ENCODE assay signal across 19 cellular contexts in the genomic region with DNA sequence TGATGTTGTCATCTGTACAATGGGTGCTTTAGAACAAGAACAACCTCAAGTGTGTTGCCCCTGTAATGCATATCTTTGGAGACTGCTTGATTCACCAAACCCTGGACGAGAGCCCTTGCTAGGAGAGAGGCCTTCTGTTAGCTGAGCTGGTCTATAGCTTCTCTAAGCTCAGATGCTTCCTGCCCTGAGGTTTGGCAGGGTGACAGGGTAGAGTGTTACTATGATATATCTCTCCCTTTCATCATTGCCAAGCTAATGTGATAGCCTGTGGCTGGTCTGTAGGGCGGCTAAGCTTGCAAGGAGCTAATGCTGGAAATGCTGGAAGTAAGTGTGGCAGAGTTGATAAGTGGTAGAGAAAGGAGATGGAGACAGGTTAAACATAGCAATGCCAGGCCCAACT.
"Had no signal": no experiment of that assay in that cellular context is flagged by ENCODE, and none has a peak within 500 bp of the region (broad histone marks: within the 10 kb centered on the region; RNA-seq: fewer than 3 reads in every experiment).

No MANE protein-coding gene starts in this region.

- H3K36me3 ChIP-seq: heart left ventricle, tibial artery had no signal

- H3K9ac ChIP-seq: parathyroid adenoma had no signal

- ATAC-seq: activated T-cell treated with anti-CD3 and anti-CD28 coated beads, Interleukin-2, amount 50 U/mL, for 4 hours; heart left ventricle; left cardiac atrium; right cardiac atrium; stimulated activated naive CD8-positive, alpha-beta T cell treated with anti-CD3 and anti-CD28 coated beads, Interleukin-15, Interleukin-2, amounts not matched to agents 100 U/mL and 50 U/mL, for 24 hours had no signal

- H3K4me3 ChIP-seq: heart left ventricle, tibial artery had no signal

- H3K79me2 ChIP-seq: parathyroid adenoma had no signal

- H3K27me3 ChIP-seq: heart left ventricle, tibial artery had no signal

- H3K4me1 ChIP-seq: parathyroid adenoma, tibial artery had no signal

- H3K27ac ChIP-seq: epithelial cell of prostate, heart left ventricle, parathyroid adenoma, tibial artery had no signal

- H3K9me3 ChIP-seq: heart left ventricle, tibial artery had no signal

- DNase-seq: activated CD4-positive, alpha-beta T cell treated with anti-CD3 and anti-CD28 coated beads for 4 hours; activated CD4-positive, alpha-beta T cell treated with anti-CD3 and anti-CD28 coated beads, Interleukin-2, amount 50 U/mL, for 48 hours; activated CD4-positive, CD25-positive, alpha-beta regulatory T cell; activated CD8-positive, alpha-beta memory T cell treated with anti-CD3 and anti-CD28 coated beads, Interleukin-2, amount 50 U/mL, for 48 hours; activated naive CD4-positive, alpha-beta T cell treated with Interleukin-2 at 50 U/mL for 16 hours; activated T-cell treated with anti-CD3 and anti-CD28 coated beads, Interleukin-2, amount 50 U/mL, for 4 hours; anterior cingulate cortex; heart left ventricle; islet precursor cell; left cardiac atrium; nephron progenitor cell; right cardiac atrium; stimulated activated CD4-positive, alpha-beta T cell treated with anti-CD3 and anti-CD28 coated beads, Interleukin-12 subunit alpha, Interleukin-12 subunit beta, amount 100 ng/mL, for 4 hours; stimulated activated CD4-positive, alpha-beta T cell treated with anti-CD3 and anti-CD28 coated beads, Interleukin-4, amount 100 ng/mL, for 4 hours; stimulated activated naive CD8-positive, alpha-beta T cell treated with anti-CD3 and anti-CD28 coated beads, Interleukin-15, Interleukin-2, amounts not matched to agents 100 U/mL and 50 U/mL, for 24 hours; substantia nigra; tibial artery had no signal

- H2AFZ ChIP-seq: parathyroid adenoma had no signal
